ENCODE assay signal across 22 cellular contexts in the genomic region with DNA sequence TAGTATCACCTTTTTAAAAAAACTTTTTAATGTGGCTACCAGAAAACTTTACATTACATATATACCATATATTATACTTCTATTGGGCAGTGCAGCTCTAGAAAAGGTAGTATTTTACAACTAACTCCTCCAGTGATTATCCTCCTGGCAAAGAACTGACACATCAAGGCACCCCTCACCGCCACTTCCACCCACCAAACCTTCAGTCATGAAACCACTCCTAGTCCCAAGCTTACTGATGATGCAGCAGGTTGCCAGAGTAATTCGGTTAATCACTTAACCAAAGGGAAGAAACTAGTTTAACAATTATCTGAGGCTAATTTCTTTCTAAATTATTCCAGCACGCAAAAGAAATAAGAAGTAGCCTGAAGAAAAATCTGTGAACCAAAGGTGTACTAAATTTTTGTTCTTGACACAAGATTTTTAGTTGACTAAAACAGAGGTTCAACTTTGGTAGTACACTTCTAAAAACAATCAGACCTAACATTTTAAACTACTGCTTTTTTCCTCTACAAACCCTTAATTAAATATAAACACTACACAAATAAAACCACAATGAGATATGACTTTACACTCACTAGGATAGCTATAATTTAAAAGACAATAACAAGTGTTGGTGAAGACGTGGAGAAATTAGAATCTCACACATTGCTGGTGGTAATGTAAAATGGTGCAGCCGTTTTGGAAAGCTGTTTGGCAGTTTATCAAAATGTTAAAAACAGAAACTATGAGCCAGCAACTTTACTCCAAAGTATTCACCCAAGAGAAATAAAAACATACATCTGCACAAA. TPM values are rescaled to one million over a fixed set of nuclear protein-coding genes. Genes with fewer than 3 reads are reported as not detected.
DNase-seq lines count a peak whose midpoint lies in the region; ATAC-seq and TF ChIP-seq lines count a peak whose summit lies in the region.
"Had no signal": no experiment of that assay in that cellular context is flagged by ENCODE, and none has a peak within 500 bp of the region (broad histone marks: within the 10 kb centered on the region; RNA-seq: fewer than 3 reads in every experiment).

No MANE protein-coding gene starts in this region.

- peak; percentile 10 to 19 for DNase-seq in activated CD4-positive, alpha-beta T cell treated with anti-CD3 and anti-CD28 coated beads for 4 hours
- no peak for DNase-seq in activated CD4-positive, alpha-beta T cell treated with anti-CD3 and anti-CD28 coated beads for 1 hour
- DNase-seq in activated T-cell treated with anti-CD3 and anti-CD28 coated beads for 48 hours (ENCODE audit: low read depth) (peak; percentile 24), fibroblast of the aortic adventitia (ENCODE audit: low read depth) (peak; percentile 20), CD1c-positive myeloid dendritic cell (ENCODE audit: extremely low spot score) (no peak), tibial nerve (ENCODE audit: low spot score in 2 of 2) (no peak), NOMO-1 treated with DMSO at 0.1 percent for 48 hours (lab: John Stamatoyannopoulos, UW; ENCODE audit: unreplicated experiment) (no peak)
- DNase-seq in stimulated activated naive CD8-positive, alpha-beta T cell treated with anti-CD3 and anti-CD28 coated beads, Interleukin-15, Interleukin-2, amounts not matched to agents 100 U/mL and 50 U/mL, for 24 hours = no peak
- DNase-seq: amygdala; central memory CD4-positive, alpha-beta T cell; effector memory CD8-positive, alpha-beta T cell; foreskin keratinocyte; kidney glomerular epithelial cell; mesendoderm; NCI-H2081; NCI-H524 treated with DMSO at 0.1 percent for 48 hours; PC-3; retina; tibial artery had no signal

- no peak overlapping the region for H3K4me3 ChIP-seq in fibroblast of the aortic adventitia (ENCODE audit: low read depth, low read length)
- H3K4me3 ChIP-seq in tibial nerve = no peak overlapping the region
- H3K4me3 ChIP-seq: BLaER1 treated with 17β-estradiol and CSF1 and Interleukin-3, amounts not matched to agents 10 nM and 100 nM; neural progenitor cell; SJSA1; tibial artery had no signal

- no peaks in the 10 kb centered on the region for H3K27me3 ChIP-seq in tibial nerve
- H3K27me3 ChIP-seq: BLaER1 treated with 17β-estradiol and CSF1 and Interleukin-3, amounts not matched to agents 10 nM and 100 nM; foreskin keratinocyte; neural progenitor cell; SJSA1; tibial artery had no signal

- TF ChIP-seq CTCF in fibroblast of the aortic adventitia (IDR thresholded peaks at IDR 0.05; ENCODE audit: insufficient read depth, low read length) (no peak), tibial nerve (IDR thresholded peaks at IDR 0.05) (no peak)

- peaks cover 0 to 57% (median 4%) of the 10 kb centered on the region in 4 donors for H3K4me1 ChIP-seq in tibial nerve
- H3K4me1 ChIP-seq: foreskin keratinocyte, SJSA1 had no signal

- 55 to 65% methylated on average over 5 of the region's 5 CpGs for WGBS in tibial nerve, 2 donors

- peak; percentile 71 for ATAC-seq in stimulated activated naive CD8-positive, alpha-beta T cell treated with anti-CD3 and anti-CD28 coated beads, Interleukin-15, Interleukin-2, amounts not matched to agents 100 U/mL and 50 U/mL, for 24 hours
- ATAC-seq: foreskin keratinocyte, PC-3 had no signal

- no peaks in the 10 kb centered on the region for H3K9me3 ChIP-seq in tibial nerve
- H3K9me3 ChIP-seq: SJSA1, tibial artery had no signal

- no peak for TF ChIP-seq EP300 in tibial nerve (IDR thresholded peaks at IDR 0.05)

- H3K27ac ChIP-seq in tibial nerve = no peak overlapping the region
- H3K27ac ChIP-seq: foreskin keratinocyte, neural progenitor cell, SJSA1, tibial artery had no signal

- H3K36me3 ChIP-seq in tibial nerve = no peaks in the 10 kb centered on the region
- H3K36me3 ChIP-seq: neural progenitor cell, SJSA1, tibial artery had no signal

- TF ChIP-seq POLR2A in tibial nerve (IDR thresholded peaks at IDR 0.05) = no peak

RNA-seq across cellular contexts. Expression of gene SPPL3, which starts 16.7 kb away (rescaled TPM):
- 15.9 and 18.3 TPM in 2 replicates for total RNA-seq in fibroblast of the aortic adventitia (ENCODE audit: low replicate concordance)
- total RNA-seq in tibial nerve = 10 to 100 TPM; 25.5 to 30.4 (median 29.0) TPM

Comparison
In these comparisons a context has a peak if more than half of its experiments do, and no peak if none do; other contexts are left out.
1. DNase-seq: peak in activated CD4-positive, alpha-beta T cell treated with anti-CD3 and anti-CD28 coated beads for 4 hours (2 of 2), activated T-cell treated with anti-CD3 and anti-CD28 coated beads for 48 hours (single experiment) and fibroblast of the aortic adventitia (single experiment); none in activated CD4-positive, alpha-beta T cell treated with anti-CD3 and anti-CD28 coated beads for 1 hour (single experiment), stimulated activated naive CD8-positive, alpha-beta T cell treated with anti-CD3 and anti-CD28 coated beads, Interleukin-15, Interleukin-2, amounts not matched to agents 100 U/mL and 50 U/mL, for 24 hours (single experiment), CD1c-positive myeloid dendritic cell (single experiment), tibial nerve (0 of 2) and NOMO-1 treated with DMSO at 0.1 percent for 48 hours (single experiment).